Comparison of ENCODE assay signal across 14 cellular contexts in genomic region chr18:57792741-57793629, GRCh38. TPM values are rescaled to one million over a fixed set of nuclear protein-coding genes. Genes with fewer than 3 reads are reported as not detected.
DNase-seq lines count a peak whose midpoint lies in the region; ATAC-seq and TF ChIP-seq lines count a peak whose summit lies in the region.
"Had no signal": no experiment of that assay in that cellular context is flagged by ENCODE, and none has a peak within 500 bp of the region (broad histone marks: within the 10 kb centered on the region; RNA-seq: fewer than 3 reads in every experiment).

No MANE protein-coding gene starts in this region.

- POLR2A ChIA-PET in Caco-2 (lab: Charles Lee), result no interaction called here

- no peaks in the 10 kb centered on the region for H3K9me3 ChIP-seq in Caco-2
- peaks cover 0 to 4% (median 0%) of the 10 kb centered on the region in 11 donors for H3K9me3 ChIP-seq in heart right ventricle
- H3K9me3 ChIP-seq in psoas muscle, result no peaks in the 10 kb centered on the region

- no peak overlapping the region for H3K4me3 ChIP-seq in Caco-2 (ENCODE audit: low read depth, low read length)
- H3K4me3 ChIP-seq in heart right ventricle, result peak overlapping the region in 6 of 10 donors; percentile 6 to 39 (median 28)
- H3K4me3 ChIP-seq in psoas muscle, result peak overlapping the region; percentile 48

- ATAC-seq in heart right ventricle (peak; percentile 36 to 73 (median 58)), psoas muscle (peak in 1 of 4 donors; percentile 39), HG03175 (IDR thresholded peaks at IDR 0.05; ENCODE audit: unreplicated experiment) (no peak)
- ATAC-seq: HCT116 had no signal

- no TSS peak for BruUV-seq in Caco-2 (replicated peaks; lab: Mats Ljungman, UMichigan)

- H3K27ac ChIP-seq in angular gyrus (ENCODE audit: low read depth, low read length), result peak overlapping the region; percentile 74
- peak overlapping the region; percentile 54 to 86 (median 68) for H3K27ac ChIP-seq in heart right ventricle
- H3K27ac ChIP-seq in psoas muscle, result peak overlapping the region; percentile 66

- H3K4me1 ChIP-seq in Caco-2, result peaks cover 22% of the 10 kb centered on the region
- peaks cover 15 to 88% (median 64%) of the 10 kb centered on the region in 9 donors for H3K4me1 ChIP-seq in heart right ventricle
- peaks cover 40% of the 10 kb centered on the region for H3K4me1 ChIP-seq in psoas muscle

- H3K27ac Mint-ChIP-seq in Caco-2 (ENCODE audit: unreplicated experiment), result peak overlapping the region; percentile 27
- H3K27ac Mint-ChIP-seq: T-helper 1 cell treated with Interleukin-12 subunit alpha and Interleukin-12 subunit beta and Interleukin-4 antibody, amounts not matched to agents 30 μg/mL and 1 μg/mL, for 36 hours had no signal

- intact Hi-C loops in Caco-2 (cut with micrococcal nuclease; ENCODE audit: unreplicated experiment) (no loop called here), heart right ventricle (cut with DNase I) (no loop called here), psoas muscle (cut with DNase I) (no loop called here)

- CTCF ChIA-PET in Caco-2 (lab: Charles Lee), result no interaction called here

- WGBS in heart right ventricle, 2 donors, result 37 to 56% methylated on average over 10 of the region's 10 CpGs
- 29 to 33% (median 30%) methylated on average over 10 of the region's 10 CpGs for WGBS in psoas muscle, 3 donors

- H3K36me3 Mint-ChIP-seq in Caco-2 (ENCODE audit: insufficient read depth, unreplicated experiment), result peaks cover 27% of the 10 kb centered on the region

- no peak overlapping the region for H3K4me3 Mint-ChIP-seq in Caco-2 (ENCODE audit: unreplicated experiment)
- H3K4me3 Mint-ChIP-seq: T-helper 1 cell treated with Interleukin-12 subunit alpha and Interleukin-12 subunit beta and Interleukin-4 antibody, amounts not matched to agents 30 μg/mL and 1 μg/mL, for 36 hours had no signal

- H3K36me3 ChIP-seq in Caco-2 (ENCODE audit: control insufficient read depth, insufficient read depth, low read length), result no peaks in the 10 kb centered on the region
- H3K36me3 ChIP-seq in heart right ventricle, result peaks cover 0 to 8% (median 0%) of the 10 kb centered on the region in 9 donors
- no peaks in the 10 kb centered on the region for H3K36me3 ChIP-seq in psoas muscle (ENCODE audit: insufficient read depth in 1 of 2, low read depth in 1 of 2)

- no peaks in the 10 kb centered on the region for H3K27me3 Mint-ChIP-seq in Caco-2 (ENCODE audit: insufficient read depth, unreplicated experiment)

- H3K9me3 Mint-ChIP-seq in Caco-2 (ENCODE audit: unreplicated experiment), result no peaks in the 10 kb centered on the region

- DNase-seq in Caco-2, result no peak
- no peak for DNase-seq in heart right ventricle
- DNase-seq in psoas muscle, result no peak
- DNase-seq in NCI-H2107 treated with DMSO at 0.1 percent for 48 hours (lab: John Stamatoyannopoulos, UW; ENCODE audit: unreplicated experiment), result no peak
- DNase-seq in GM03348 (ENCODE audit: low spot score), result no peak
- DNase-seq in activated T-cell treated with anti-CD3 and anti-CD28 coated beads, Interleukin-2, amount 50 U/mL, for 1 hour, result no peak
- DNase-seq: AML-193, GF-D8, MM.1S, NCI-H526 treated with DMSO at 0.1 percent for 48 hours had no signal

- peaks cover 24% of the 10 kb centered on the region for H3K4me1 Mint-ChIP-seq in Caco-2 (ENCODE audit: low read depth, unreplicated experiment)

- H3K27me3 ChIP-seq in Caco-2 (replicated peaks; ENCODE audit: control insufficient read depth, insufficient read depth, low read length) (no peaks in the 10 kb centered on the region), heart right ventricle (no peaks in the 10 kb centered on the region), psoas muscle (ENCODE audit: insufficient read depth in 3 of 3, low read length in 2 of 3) (no peaks in the 10 kb centered on the region)

- TF ChIP-seq CTCF in Caco-2 (IDR thresholded peaks at IDR 0.05; ENCODE audit: insufficient read depth in 1 of 2, low read depth in 1 of 2, low read length in 1 of 2, severe bottlenecking in 1 of 2, unreplicated experiment in 1 of 2), result no peak
- no peak for TF ChIP-seq CTCF in heart right ventricle (IDR thresholded peaks at IDR 0.05)
- no peak for TF ChIP-seq CTCF in psoas muscle (IDR thresholded peaks at IDR 0.05)

RNA-seq across cellular contexts. Expression of gene ATP8B1, which starts 10.1 kb away (rescaled TPM):
- total RNA-seq in Caco-2 (2022) (31.6 and 32.0 TPM in 2 replicates), heart right ventricle (10 to 100 TPM in 4 of 10 donors, 1 to 10 TPM in 6; 4.1 to 16.5 (median 8.1) TPM), psoas muscle (1 to 10 TPM; 1.2 to 2.5 (median 1.7) TPM)
- polyA plus RNA-seq in heart right ventricle (1 to 10 TPM; 2.7 to 3.7 TPM), psoas muscle (under 1 TPM; 0.45 to 0.79 (median 0.63) TPM)
